7 cellular contexts compared by ENCODE assay signal in genomic region chr18:80257579-80258543, GRCh38. TPM values are rescaled to one million over a fixed set of nuclear protein-coding genes. Genes with fewer than 3 reads are reported as not detected.
DNase-seq lines count a peak whose midpoint lies in the region; ATAC-seq and TF ChIP-seq lines count a peak whose summit lies in the region.
"Not testable (repeated sequence)": the region's sequence is repeated elsewhere in the genome, so short reads cannot be mapped to it uniquely, and the experiment has no call there.

No MANE protein-coding gene starts in this region.

- not testable (repeated sequence) for H3K4me3 Mint-ChIP-seq in activated CD4-positive, alpha-beta memory T cell treated with anti-CD3 and anti-CD28 coated beads for 36 hours; glutamatergic neuron (ENCODE audit: unreplicated experiment); naive B cell

- DNase-seq in GM12864 (ENCODE audit: low read depth) (peak; percentile 19), NCI-H226 (peak; percentile 31), brain microvascular endothelial cell (peak; percentile 72), glutamatergic neuron (peak; percentile 88), naive B cell (peak; percentile 26)
- DNase-seq in activated CD4-positive, alpha-beta memory T cell treated with anti-CD3 and anti-CD28 coated beads for 36 hours: peak; percentile 77
- DNase-seq in stimulated activated CD4-positive, alpha-beta T cell treated with anti-CD3 and anti-CD28 coated beads, Interleukin-2, amount 100 ng/mL, for 24 hours: peak; percentile 62 to 75

- not testable (repeated sequence) for H3K4me1 Mint-ChIP-seq in activated CD4-positive, alpha-beta memory T cell treated with anti-CD3 and anti-CD28 coated beads for 36 hours (ENCODE audit: low read depth); glutamatergic neuron (ENCODE audit: low read depth, unreplicated experiment); naive B cell

- not testable (repeated sequence) for H3K27ac Mint-ChIP-seq in activated CD4-positive, alpha-beta memory T cell treated with anti-CD3 and anti-CD28 coated beads for 36 hours; glutamatergic neuron (ENCODE audit: unreplicated experiment)
- H3K27ac Mint-ChIP-seq in naive B cell: peak overlapping the region in 1 of 6 donors; percentile 24

- in situ Hi-C loops in brain microvascular endothelial cell (cut with HindIII; ENCODE audit: low pct_ligation_motif_present, low sequenced_read_pairs): not testable (repeated sequence)

- H3K9me3 Mint-ChIP-seq in activated CD4-positive, alpha-beta memory T cell treated with anti-CD3 and anti-CD28 coated beads for 36 hours; glutamatergic neuron (ENCODE audit: unreplicated experiment); naive B cell: not testable (repeated sequence)

- H3K27me3 ChIP-seq in brain microvascular endothelial cell (replicated peaks): not testable (repeated sequence)

- CTCF ChIA-PET in activated CD4-positive, alpha-beta memory T cell treated with anti-CD3 and anti-CD28 coated beads for 36 hours (lab: Charles Lee): interaction anchor here (1.0 to 4.2 kb wide), 5 partner anchors 55 to 100 kb away, joined by 3 to 70 read pairs (median 9); no protein-coding TSS in a partner anchor

- not testable (repeated sequence) for H3K27me3 Mint-ChIP-seq in activated CD4-positive, alpha-beta memory T cell treated with anti-CD3 and anti-CD28 coated beads for 36 hours
- H3K27me3 Mint-ChIP-seq in glutamatergic neuron (ENCODE audit: unreplicated experiment): peaks cover 16% of the 10 kb centered on the region
- peaks cover 12 to 40% (median 29%) of the 10 kb centered on the region in 3 donors for H3K27me3 Mint-ChIP-seq in naive B cell

- H3K4me3 ChIP-seq in GM12864 (ENCODE audit: low read depth, low read length); brain microvascular endothelial cell (ENCODE audit: low read depth, low read length): not testable (repeated sequence)

- ATAC-seq in naive B cell (ENCODE audit: low read depth in 2 of 2): not testable (repeated sequence)

- TF ChIP-seq CTCF in GM12864 (IDR thresholded peaks at IDR 0.05; ENCODE audit: low read depth, low read length, missing control alignments) (peak; percentile 90), brain microvascular endothelial cell (IDR thresholded peaks at IDR 0.05; ENCODE audit: low read depth, low read length, missing control alignments) (peak; percentile 86), glutamatergic neuron (IDR thresholded peaks at IDR 0.05; ENCODE audit: partially characterized antibody, unreplicated experiment) (peak; percentile 84)

- not testable (repeated sequence) for H3K36me3 ChIP-seq in brain microvascular endothelial cell (replicated peaks)

- H3K27ac ChIP-seq in brain microvascular endothelial cell: not testable (repeated sequence)

- POLR2A ChIA-PET in activated CD4-positive, alpha-beta memory T cell treated with anti-CD3 and anti-CD28 coated beads for 36 hours (lab: Charles Lee): not testable (repeated sequence)

- not testable (repeated sequence) for H3K36me3 Mint-ChIP-seq in activated CD4-positive, alpha-beta memory T cell treated with anti-CD3 and anti-CD28 coated beads for 36 hours; naive B cell
- H3K36me3 Mint-ChIP-seq in glutamatergic neuron (ENCODE audit: unreplicated experiment): peaks cover 13% of the 10 kb centered on the region

- intact Hi-C loops in activated CD4-positive, alpha-beta memory T cell treated with anti-CD3 and anti-CD28 coated beads for 36 hours (cut with micrococcal nuclease): not testable (repeated sequence)

RNA-seq across cellular contexts. Expression of gene PARD6G, which starts 10.5 kb away (rescaled TPM):
- total RNA-seq in activated CD4-positive, alpha-beta memory T cell treated with anti-CD3 and anti-CD28 coated beads for 36 hours: under 1 TPM; 0.17 to 0.40 TPM
- 25.2 TPM for total RNA-seq in glutamatergic neuron (ENCODE audit: unreplicated experiment)
- not detected for polyA plus RNA-seq in naive B cell (ENCODE audit: low read depth in 6 of 6)

Comparison
In these comparisons a context has a peak if more than half of its experiments do, and no peak if none do; other contexts are left out.
1. DNase-seq: peak in every context shown above with its lines; median percentile 88 in glutamatergic neuron; 77 in activated CD4-positive, alpha-beta memory T cell treated with anti-CD3 and anti-CD28 coated beads for 36 hours; 72 in brain microvascular endothelial cell; 68 in stimulated activated CD4-positive, alpha-beta T cell treated with anti-CD3 and anti-CD28 coated beads, Interleukin-2, amount 100 ng/mL, for 24 hours; 31 in NCI-H226; 26 in naive B cell; 19 in GM12864.
2. RNA of gene PARD6G, which starts 10.5 kb away (total RNA-seq): 25.2 TPM in glutamatergic neuron (single experiment); 0.17 to 0.40 TPM in activated CD4-positive, alpha-beta memory T cell treated with anti-CD3 and anti-CD28 coated beads for 36 hours; every median in the first group is over 10 times any median in the second.
3. Peak in every context shown above with its lines, with median percentiles within 50 percentile points of each other: CTCF ChIP-seq.